Comparison of ENCODE assay signal across 8 cellular contexts in the genomic region with DNA sequence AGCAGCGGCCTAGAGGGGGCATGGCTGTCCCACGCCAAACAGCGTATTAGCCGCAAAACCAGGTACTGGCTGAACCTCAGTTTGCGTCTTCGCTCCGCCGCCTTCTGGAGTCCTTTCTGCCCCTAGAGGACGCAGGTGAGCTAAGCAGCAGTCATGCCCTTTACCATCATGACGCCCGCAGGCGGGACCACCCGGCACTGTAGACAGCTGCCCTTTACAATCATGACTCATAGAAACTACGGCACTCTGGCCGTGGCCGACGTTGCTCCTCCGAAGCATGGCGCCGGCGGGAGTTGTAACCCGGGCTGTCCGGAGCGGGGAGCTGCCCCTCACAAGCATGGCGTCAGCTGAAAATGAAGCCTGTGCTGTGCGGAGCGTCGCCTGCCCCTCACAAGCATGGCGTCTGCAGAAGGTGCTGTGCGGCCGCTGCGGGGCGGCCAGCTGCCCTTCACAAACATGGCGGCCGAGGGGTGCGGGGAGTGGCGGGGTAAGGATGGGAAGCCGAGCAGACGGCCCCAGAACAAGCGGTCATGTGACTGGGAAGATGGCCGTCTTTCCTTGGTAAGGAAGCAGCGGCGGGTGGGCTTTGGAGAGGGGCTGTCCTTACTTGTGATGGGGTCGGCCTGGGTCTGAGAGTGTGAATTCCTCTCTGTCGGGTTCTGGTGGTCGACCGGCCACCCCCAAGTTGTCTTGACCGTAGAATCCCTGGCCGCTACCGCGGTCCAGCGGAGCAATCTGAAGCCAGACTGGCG.
DNase-seq lines count a peak whose midpoint lies in the region; FAIRE-seq and TF ChIP-seq lines count a peak whose summit lies in the region.

A gene with protein sequence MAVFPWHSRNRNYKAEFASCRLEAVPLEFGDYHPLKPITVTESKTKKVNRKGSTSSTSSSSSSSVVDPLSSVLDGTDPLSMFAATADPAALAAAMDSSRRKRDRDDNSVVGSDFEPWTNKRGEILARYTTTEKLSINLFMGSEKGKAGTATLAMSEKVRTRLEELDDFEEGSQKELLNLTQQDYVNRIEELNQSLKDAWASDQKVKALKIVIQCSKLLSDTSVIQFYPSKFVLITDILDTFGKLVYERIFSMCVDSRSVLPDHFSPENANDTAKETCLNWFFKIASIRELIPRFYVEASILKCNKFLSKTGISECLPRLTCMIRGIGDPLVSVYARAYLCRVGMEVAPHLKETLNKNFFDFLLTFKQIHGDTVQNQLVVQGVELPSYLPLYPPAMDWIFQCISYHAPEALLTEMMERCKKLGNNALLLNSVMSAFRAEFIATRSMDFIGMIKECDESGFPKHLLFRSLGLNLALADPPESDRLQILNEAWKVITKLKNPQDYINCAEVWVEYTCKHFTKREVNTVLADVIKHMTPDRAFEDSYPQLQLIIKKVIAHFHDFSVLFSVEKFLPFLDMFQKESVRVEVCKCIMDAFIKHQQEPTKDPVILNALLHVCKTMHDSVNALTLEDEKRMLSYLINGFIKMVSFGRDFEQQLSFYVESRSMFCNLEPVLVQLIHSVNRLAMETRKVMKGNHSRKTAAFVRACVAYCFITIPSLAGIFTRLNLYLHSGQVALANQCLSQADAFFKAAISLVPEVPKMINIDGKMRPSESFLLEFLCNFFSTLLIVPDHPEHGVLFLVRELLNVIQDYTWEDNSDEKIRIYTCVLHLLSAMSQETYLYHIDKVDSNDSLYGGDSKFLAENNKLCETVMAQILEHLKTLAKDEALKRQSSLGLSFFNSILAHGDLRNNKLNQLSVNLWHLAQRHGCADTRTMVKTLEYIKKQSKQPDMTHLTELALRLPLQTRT (plus strand): TSS at position 518 of the 752 bp plus-strand sequence. CDS start 27 bp downstream, at position 545.

- DNase-seq in H54 (ENCODE audit: insufficient read length, low spot score) (peak; percentile 89), SHP77 (lab: John Stamatoyannopoulos, UW) (peak; percentile 78 to 85), fibroblast of pulmonary artery (ENCODE audit: low read depth) (peak; percentile 99)
- peak; percentile 98 for DNase-seq in activated effector memory CD4-positive, alpha-beta T cell treated with anti-CD3 and anti-CD28 coated beads, Interleukin-2, amount 50 U/mL, for 16 hours

- peak; percentile 72 for TF ChIP-seq POLR2A in H54 (IDR thresholded peaks at IDR 0.05; ENCODE audit: low read depth, low read length)

- peaks cover 11% of the 10 kb centered on the region for H3K36me3 Mint-ChIP-seq in nephron (ENCODE audit: low read depth)
- H3K36me3 Mint-ChIP-seq in stimulated activated naive CD8-positive, alpha-beta T cell treated with anti-CD3 and anti-CD28 coated beads, Interleukin-15, Interleukin-2, amounts not matched to agents 100 ng/mL and 50 ng/mL, for 24 hours (ENCODE audit: low read depth), result peaks cover 18% of the 10 kb centered on the region

- H3K27me3 Mint-ChIP-seq in nephron (ENCODE audit: low read depth), result no peaks in the 10 kb centered on the region
- H3K27me3 Mint-ChIP-seq in stimulated activated naive CD8-positive, alpha-beta T cell treated with anti-CD3 and anti-CD28 coated beads, Interleukin-15, Interleukin-2, amounts not matched to agents 100 ng/mL and 50 ng/mL, for 24 hours, result no peaks in the 10 kb centered on the region

- no peaks in the 10 kb centered on the region for H3K27me3 ChIP-seq in Loucy (ENCODE audit: insufficient read depth, low read length, poor library complexity, severe bottlenecking)

- H3K4me3 ChIP-seq in Loucy (ENCODE audit: low read length, poor library complexity, severe bottlenecking), result peak within 1 kb of the TSS; percentile 91
- H3K4me3 ChIP-seq in fibroblast of pulmonary artery (replicated peaks; ENCODE audit: low read depth, low read length), result peak within 1 kb of the TSS; percentile 98

- H3K4me3 Mint-ChIP-seq in nephron, result peak within 1 kb of the TSS; percentile 89 to 93 (median 92)
- H3K4me3 Mint-ChIP-seq in stimulated activated naive CD8-positive, alpha-beta T cell treated with anti-CD3 and anti-CD28 coated beads, Interleukin-15, Interleukin-2, amounts not matched to agents 100 ng/mL and 50 ng/mL, for 24 hours, result peak within 1 kb of the TSS; percentile 81

- H3K9me3 ChIP-seq in ES-I3 (ENCODE audit: control insufficient read depth, insufficient read depth, low read length) (no peaks in the 10 kb centered on the region), Loucy (ENCODE audit: insufficient read depth, low read depth, low read length) (no peaks in the 10 kb centered on the region)

- TF ChIP-seq CTCF in Loucy (conservative IDR thresholded peaks at IDR 0.05; ENCODE audit: low read length), result peak; percentile 69
- peak; percentile 72 for TF ChIP-seq CTCF in fibroblast of pulmonary artery (IDR thresholded peaks at IDR 0.05; ENCODE audit: low read length, missing control alignments)
- peak; percentile 65 to 73 (median 72) for TF ChIP-seq CTCF in nephron (IDR thresholded peaks at IDR 0.05; ENCODE audit: unreplicated experiment in 3 of 3)

- H3K4me1 Mint-ChIP-seq in nephron, result peaks cover 12% of the 10 kb centered on the region
- peaks cover 22% of the 10 kb centered on the region for H3K4me1 Mint-ChIP-seq in stimulated activated naive CD8-positive, alpha-beta T cell treated with anti-CD3 and anti-CD28 coated beads, Interleukin-15, Interleukin-2, amounts not matched to agents 100 ng/mL and 50 ng/mL, for 24 hours (ENCODE audit: low read depth)

- no peaks in the 10 kb centered on the region for H3K9me3 Mint-ChIP-seq in nephron
- no peaks in the 10 kb centered on the region for H3K9me3 Mint-ChIP-seq in stimulated activated naive CD8-positive, alpha-beta T cell treated with anti-CD3 and anti-CD28 coated beads, Interleukin-15, Interleukin-2, amounts not matched to agents 100 ng/mL and 50 ng/mL, for 24 hours

- H3K79me2 ChIP-seq in Loucy (ENCODE audit: insufficient read depth, low read length), result no peaks in the 10 kb centered on the region

- H3K9me2 ChIP-seq in Loucy (replicated peaks; ENCODE audit: low read depth, low read length), result no peaks in the 10 kb centered on the region

- H3F3A ChIP-seq in Loucy (ENCODE audit: low read depth), result no peaks in the 10 kb centered on the region

- H3K9ac ChIP-seq in ES-I3 (ENCODE audit: low read depth, low read length) (peak within 1 kb of the TSS; percentile 96), Loucy (ENCODE audit: low read depth, low read length, poor library complexity, severe bottlenecking) (peak within 1 kb of the TSS; percentile 75)

- peak within 1 kb of the TSS; percentile 94 for H3K4me2 ChIP-seq in Loucy (ENCODE audit: low read depth, low read length, poor library complexity, severe bottlenecking)

- H3K36me3 ChIP-seq in ES-I3 (ENCODE audit: insufficient read depth, low read length) (no peaks in the 10 kb centered on the region), Loucy (ENCODE audit: insufficient read depth, low read length) (peaks cover 13% of the 10 kb centered on the region; the same call in 1 of the 2 replicates)

- peak within 1 kb of the TSS; percentile 95 to 98 (median 97) for H3K27ac Mint-ChIP-seq in nephron
- peak within 1 kb of the TSS; percentile 93 for H3K27ac Mint-ChIP-seq in stimulated activated naive CD8-positive, alpha-beta T cell treated with anti-CD3 and anti-CD28 coated beads, Interleukin-15, Interleukin-2, amounts not matched to agents 100 ng/mL and 50 ng/mL, for 24 hours

- peak within 1 kb of the TSS; percentile 92 for H2AFZ ChIP-seq in Loucy (ENCODE audit: low read length)

- no peaks in the 10 kb centered on the region for H4K20me1 ChIP-seq in Loucy (ENCODE audit: insufficient read depth, low read length, poor library complexity, severe bottlenecking)

- no peaks in the 10 kb centered on the region for H3K4me1 ChIP-seq in ES-I3 (ENCODE audit: insufficient read depth, low read length)
- peaks cover 8% of the 10 kb centered on the region for H3K4me1 ChIP-seq in Loucy (ENCODE audit: insufficient read depth, low read length, poor library complexity, severe bottlenecking)

- FAIRE-seq in H54 (lab: Jason Lieb, UNC), result peak; percentile 87

Comparison
In these comparisons a context has a peak if more than half of its experiments do, and no peak if none do; other contexts are left out.
1. Peak in every context shown above with its lines: DNase-seq and H3K4me3 ChIP-seq.